12 cellular contexts compared by ENCODE assay signal in genomic region chr1:75722966-75723365, GRCh38. TPM values are rescaled to one million over a fixed set of nuclear protein-coding genes. Genes with fewer than 3 reads are reported as not detected.
DNase-seq lines count a peak whose midpoint lies in the region; ATAC-seq, FAIRE-seq and TF ChIP-seq lines count a peak whose summit lies in the region.
"Had no signal": no experiment of that assay in that cellular context is flagged by ENCODE, and none has a peak within 500 bp of the region (broad histone marks: within the 10 kb centered on the region; RNA-seq: fewer than 3 reads in every experiment).

No MANE protein-coding gene starts in this region.

- H3K27me3 ChIP-seq in DND-41 (ENCODE audit: insufficient read depth, low read length, poor library complexity) = no peaks in the 10 kb centered on the region
- H3K27me3 ChIP-seq: heart left ventricle had no signal

- H4K20me1 ChIP-seq in DND-41 (ENCODE audit: insufficient read depth, low read length) = no peaks in the 10 kb centered on the region

- in situ Hi-C loops in GM13977 (cut with MboI; ENCODE audit: low pct_unique_long_range_greater_than_20kb, low sequenced_read_pairs, unreplicated experiment) = no loop called here

- peaks cover 38% of the 10 kb centered on the region for H3K79me2 ChIP-seq in DND-41 (ENCODE audit: insufficient read depth, low read length)

- no peak overlapping the region; the same call in 1 of the 2 replicates for H2AFZ ChIP-seq in DND-41 (ENCODE audit: low read depth, low read length)

- H3K27me3 Mint-ChIP-seq in activated naive CD8-positive, alpha-beta T cell = no peaks in the 10 kb centered on the region
- H3K27me3 Mint-ChIP-seq in naive B cell = no peaks in the 10 kb centered on the region

- CTCF ChIA-PET in A549 (lab: Yijun Ruan, JAX) = no interaction called here

- H3K36me3 Mint-ChIP-seq in activated naive CD8-positive, alpha-beta T cell = no peaks in the 10 kb centered on the region
- H3K36me3 Mint-ChIP-seq in naive B cell = no peaks in the 10 kb centered on the region

- H3K36me3 ChIP-seq in DND-41 (ENCODE audit: insufficient read depth, low read length) = no peaks in the 10 kb centered on the region
- H3K36me3 ChIP-seq: heart left ventricle had no signal

- ATAC-seq in A549 (no peak), DND-41 (ENCODE audit: insufficient read depth, low read depth) (no peak), naive B cell (ENCODE audit: low read depth in 2 of 2) (no peak), HG03442 (IDR thresholded peaks at IDR 0.05; ENCODE audit: unreplicated experiment) (no peak)
- ATAC-seq: heart left ventricle had no signal

- DNase-seq in A549 (ENCODE audit: low read depth in 1 of 2, low spot score in 1 of 2) (no peak), DND-41 (no peak), naive B cell (no peak), GM13977 (ENCODE audit: low spot score) (no peak), epidermal melanocyte (ENCODE audit: insufficient read length, low spot score) (no peak), SKM-1 (lab: John Stamatoyannopoulos, UW; ENCODE audit: unreplicated experiment) (no peak)
- DNase-seq: activated naive CD4-positive, alpha-beta T cell treated with anti-CD3 and anti-CD28 coated beads, Interleukin-2, amount 50 U/mL, for 16 hours; heart left ventricle; NCI-H226 had no signal

- H3K4me3 ChIP-seq in A549 (no peak overlapping the region), DND-41 (ENCODE audit: low read depth in 1 of 2, low read length in 2 of 2) (peak overlapping the region in 1 of 2 experiments; percentile 95; a peak in 1 of 4 replicates)

- no peak for TF ChIP-seq POLR2A in A549 (IDR thresholded peaks at IDR 0.05; ENCODE audit: low read length)

- POLR2A ChIA-PET in A549 (lab: Yijun Ruan, JAX) = interaction anchor here (1.3 kb wide), 1 partner anchor 63 kb away, joined by 4 read pairs; the partner anchor contains the start of gene RABGGTB

- H3K4me1 Mint-ChIP-seq in activated naive CD8-positive, alpha-beta T cell (ENCODE audit: low read depth) = peaks cover 58% of the 10 kb centered on the region
- H3K4me1 Mint-ChIP-seq in naive B cell = peaks cover 13 to 43% (median 42%) of the 10 kb centered on the region in 3 donors

- no peak overlapping the region for H3K27ac ChIP-seq in A549
- no peak overlapping the region for H3K27ac ChIP-seq in DND-41 (ENCODE audit: low read length)

- H3K9me3 ChIP-seq in A549 (no peaks in the 10 kb centered on the region), DND-41 (ENCODE audit: insufficient read depth, low read length, severe bottlenecking) (no peaks in the 10 kb centered on the region)
- H3K9me3 ChIP-seq: heart left ventricle had no signal

- 93% methylated on average over 9 of the region's 9 CpGs for WGBS in A549 (ENCODE audit: missing lambda C conversion rate)

- TF ChIP-seq EP300 in A549 (IDR thresholded peaks at IDR 0.05) = no peak

- FAIRE-seq in A549 (lab: Jason Lieb, UNC) = no peak
- FAIRE-seq: GM12892 had no signal

- H3K4me2 ChIP-seq in A549 (peak overlapping the region; percentile 90), DND-41 (ENCODE audit: insufficient read depth, low read length) (peak overlapping the region; percentile 74; the same call in 1 of the 2 replicates)

- H3K4me1 ChIP-seq in A549 = peaks cover 13% of the 10 kb centered on the region; the same call in 2 of the 3 replicates
- peaks cover 38% of the 10 kb centered on the region for H3K4me1 ChIP-seq in DND-41 (ENCODE audit: insufficient read depth, low read length)

- no peak overlapping the region; the same call in 1 of the 2 replicates for H3K9ac ChIP-seq in DND-41 (ENCODE audit: low read depth, low read length)

- TF ChIP-seq RAD21 in A549 (conservative IDR thresholded peaks at IDR 0.05 in 1 of 2, IDR thresholded peaks at IDR 0.05 in 1 of 2) = no peak

- no peaks in the 10 kb centered on the region for H3K9me3 Mint-ChIP-seq in activated naive CD8-positive, alpha-beta T cell (ENCODE audit: low read depth)
- H3K9me3 Mint-ChIP-seq in naive B cell = no peaks in the 10 kb centered on the region

- TF ChIP-seq CTCF in A549 (IDR thresholded peaks at IDR 0.05) = no peak
- no peak for TF ChIP-seq CTCF in DND-41 (IDR thresholded peaks at IDR 0.05; ENCODE audit: borderline replicate concordance, extremely low read depth, low read length, poor library complexity, severe bottlenecking)
- TF ChIP-seq CTCF in GM13977 (IDR thresholded peaks at IDR 0.05; ENCODE audit: extremely low read depth, insufficient read depth, missing control alignments) = no peak

- peak overlapping the region; percentile 31 for H3K27ac Mint-ChIP-seq in activated naive CD8-positive, alpha-beta T cell
- peak overlapping the region in 3 of 6 donors; percentile 27 to 95 (median 57) for H3K27ac Mint-ChIP-seq in naive B cell

- H3K4me3 Mint-ChIP-seq in activated naive CD8-positive, alpha-beta T cell = peak overlapping the region; percentile 98
- H3K4me3 Mint-ChIP-seq in naive B cell = peak overlapping the region; percentile 10 to 100 (median 98)

TF ChIP-seq in A549, 52 proteins besides CTCF, POLR2A, EP300 and RAD21:
- no peak for TF ChIP-seq MAX (IDR thresholded peaks at IDR 0.05)
- no peak for TF ChIP-seq MAZ (IDR thresholded peaks at IDR 0.05; ENCODE audit: borderline replicate concordance, low read depth, low read length)
- no peak for TF ChIP-seq POLR2AphosphoS2 (conservative IDR thresholded peaks at IDR 0.05; ENCODE audit: low read length)
- no peak for TF ChIP-seq CBX8 (IDR thresholded peaks at IDR 0.05)
- TF ChIP-seq ZNF302 (CRISPR knock-in tag; IDR thresholded peaks at IDR 0.05) = no peak

RNA-seq across cellular contexts. Expression of gene ACADM, which starts 1.5 kb away (rescaled TPM):
- 30.4 and 45.1 TPM in 2 replicates for polyA plus RNA-seq in A549 (2011; rRNA removed)
- 9.7 and 10.9 TPM in 2 replicates for polyA plus RNA-seq in A549 (2012; cell fraction: cytosol; rRNA removed)
- 4.5 and 4.7 TPM in 2 replicates for polyA plus RNA-seq in A549 (2012; cell fraction: nucleus; rRNA removed)
- polyA plus RNA-seq in A549 (2017; fragmentation: RNase III; extraction: RNeasy Plus Mini Kit Qiagen cat#74134 plus additional on column Dnase treatment) = 42.2 to 45.4 TPM (median 42.9 TPM) in 3 replicates
- polyA minus RNA-seq in A549 (2011; rRNA and poly(A)+ RNA removed) = 6.4 and 8.6 TPM in 2 replicates
- polyA plus RNA-seq in naive B cell (ENCODE audit: low read depth in 6 of 6) = 10 to 100 TPM; 58.5 to 89.4 (median 72.7) TPM
